Comparison of ENCODE assay signal across 1 cellular context in the genomic region with DNA sequence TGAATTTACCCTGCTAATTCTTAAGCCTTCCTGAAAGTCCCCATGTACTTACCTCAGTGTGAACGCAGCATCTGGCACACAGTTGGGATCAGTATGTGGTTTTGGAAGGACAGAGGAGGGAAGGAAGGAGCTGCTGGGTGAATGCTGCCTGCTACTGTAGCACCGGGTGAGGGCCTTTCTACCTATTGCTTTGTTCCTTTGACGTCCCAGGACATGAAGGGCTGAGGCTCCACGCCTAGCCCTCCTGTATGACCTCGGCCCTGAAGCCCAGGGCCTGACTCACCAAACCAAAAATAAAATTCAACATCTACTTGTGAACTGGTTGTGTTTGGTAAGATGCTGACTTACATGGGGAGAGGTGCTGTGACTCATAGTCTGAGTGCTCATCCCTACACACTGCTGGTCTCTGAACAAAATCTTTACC.
TF ChIP-seq lines count a peak whose summit lies in the region.

No MANE protein-coding gene starts in this region.

TF ChIP-seq in GM12878, 131 proteins besides CTCF, POLR2A, EP300 and RAD21 (continued from another document):
- TF ChIP-seq, protein P1, sequence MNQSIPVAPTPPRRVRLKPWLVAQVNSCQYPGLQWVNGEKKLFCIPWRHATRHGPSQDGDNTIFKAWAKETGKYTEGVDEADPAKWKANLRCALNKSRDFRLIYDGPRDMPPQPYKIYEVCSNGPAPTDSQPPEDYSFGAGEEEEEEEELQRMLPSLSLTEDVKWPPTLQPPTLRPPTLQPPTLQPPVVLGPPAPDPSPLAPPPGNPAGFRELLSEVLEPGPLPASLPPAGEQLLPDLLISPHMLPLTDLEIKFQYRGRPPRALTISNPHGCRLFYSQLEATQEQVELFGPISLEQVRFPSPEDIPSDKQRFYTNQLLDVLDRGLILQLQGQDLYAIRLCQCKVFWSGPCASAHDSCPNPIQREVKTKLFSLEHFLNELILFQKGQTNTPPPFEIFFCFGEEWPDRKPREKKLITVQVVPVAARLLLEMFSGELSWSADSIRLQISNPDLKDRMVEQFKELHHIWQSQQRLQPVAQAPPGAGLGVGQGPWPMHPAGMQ (IDR thresholded peaks at IDR 0.05; ENCODE audit: borderline replicate concordance): no peak
TF ChIP-seq in GM12878: peak in this region for 0.
